ENCODE assay signal across 19 cellular contexts in the genomic region with DNA sequence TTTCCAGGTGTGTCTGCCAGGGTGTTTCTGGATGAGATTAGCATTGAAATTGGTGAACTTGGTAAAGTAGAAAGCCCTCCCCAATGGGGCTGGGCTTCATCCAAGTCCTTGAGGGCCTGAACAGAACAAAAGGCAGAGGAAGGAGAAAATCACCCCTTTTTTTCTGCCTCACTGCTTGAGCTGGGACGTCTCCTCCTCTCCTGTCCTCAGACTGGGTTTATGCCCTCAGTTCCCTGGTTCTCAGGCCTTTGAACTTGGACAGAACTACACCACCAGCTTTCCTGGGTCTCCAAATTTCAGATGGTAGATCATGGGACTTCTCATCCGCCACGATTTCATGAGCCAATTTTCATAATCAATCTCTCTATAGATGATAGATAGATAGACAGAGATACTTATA. TPM values are rescaled to one million over a fixed set of nuclear protein-coding genes. Genes with fewer than 3 reads are reported as not detected.
DNase-seq lines count a peak whose midpoint lies in the region; ATAC-seq and TF ChIP-seq lines count a peak whose summit lies in the region.
"Had no signal": no experiment of that assay in that cellular context is flagged by ENCODE, and none has a peak within 500 bp of the region (broad histone marks: within the 10 kb centered on the region; RNA-seq: fewer than 3 reads in every experiment).

No MANE protein-coding gene starts in this region.

- peak overlapping the region; percentile 22 for H3K27ac Mint-ChIP-seq in activated T-helper 17 cell treated with anti-CD3 and anti-CD28 coated beads, Interleukin-2, amount 50 U/mL, for 72 hours
- H3K27ac Mint-ChIP-seq in memory B cell, result peak overlapping the region; percentile 74
- H3K27ac Mint-ChIP-seq: CD4-positive, alpha-beta memory T cell had no signal

- H3K27me3 ChIP-seq in osteoblast (ENCODE audit: insufficient read depth, low read length) (no peaks in the 10 kb centered on the region), stomach (no peaks in the 10 kb centered on the region)
- H3K27me3 ChIP-seq: BE2C had no signal

- H3K4me1 Mint-ChIP-seq in activated T-helper 17 cell treated with anti-CD3 and anti-CD28 coated beads, Interleukin-2, amount 50 U/mL, for 72 hours, result no peaks in the 10 kb centered on the region
- H3K4me1 Mint-ChIP-seq in memory B cell, result peaks cover 18% of the 10 kb centered on the region
- H3K4me1 Mint-ChIP-seq: CD4-positive, alpha-beta memory T cell had no signal

- H3K36me3 Mint-ChIP-seq in activated T-helper 17 cell treated with anti-CD3 and anti-CD28 coated beads, Interleukin-2, amount 50 U/mL, for 72 hours (ENCODE audit: low read depth), result no peaks in the 10 kb centered on the region
- H3K36me3 Mint-ChIP-seq in memory B cell, result no peaks in the 10 kb centered on the region
- H3K36me3 Mint-ChIP-seq: CD4-positive, alpha-beta memory T cell had no signal

- H4K20me1 ChIP-seq in osteoblast (ENCODE audit: insufficient read depth, low read length), result no peaks in the 10 kb centered on the region

- H3K9me3 ChIP-seq in osteoblast (ENCODE audit: low read depth, low read length) (no peaks in the 10 kb centered on the region), stomach (no peaks in the 10 kb centered on the region)
- H3K9me3 ChIP-seq: A549, BE2C, HAP-1 had no signal

- H3K4me3 Mint-ChIP-seq in activated T-helper 17 cell treated with anti-CD3 and anti-CD28 coated beads, Interleukin-2, amount 50 U/mL, for 72 hours, result no peak overlapping the region
- no peak overlapping the region for H3K4me3 Mint-ChIP-seq in memory B cell
- H3K4me3 Mint-ChIP-seq: CD4-positive, alpha-beta memory T cell had no signal

- H3K27ac ChIP-seq in osteoblast (ENCODE audit: low read depth, low read length) (no peak overlapping the region), stomach (no peak overlapping the region)
- H3K27ac ChIP-seq: C4-2B had no signal

- H3K4me3 ChIP-seq in osteoblast (ENCODE audit: insufficient read depth, low read length) (no peak overlapping the region), stomach (no peak overlapping the region)
- H3K4me3 ChIP-seq: A549, HAP-1 had no signal

- WGBS in stomach, 5 donors, result 58 to 84% (median 66%) methylated on average over 3 of the region's 3 CpGs

- TF ChIP-seq CTCF in osteoblast (IDR thresholded peaks at IDR 0.05; ENCODE audit: extremely low read depth, low read depth, low read length) (no peak), stomach (IDR thresholded peaks at IDR 0.05) (no peak)

- intact Hi-C loops in stomach (cut with DNase I; ENCODE audit: low total_unique reads), result no loop called here

- H3K4me2 ChIP-seq in osteoblast (ENCODE audit: insufficient read depth, low read length), result no peak overlapping the region
- H3K4me2 ChIP-seq: A549 had no signal

- no peaks in the 10 kb centered on the region for H3K9me3 Mint-ChIP-seq in activated T-helper 17 cell treated with anti-CD3 and anti-CD28 coated beads, Interleukin-2, amount 50 U/mL, for 72 hours
- no peaks in the 10 kb centered on the region for H3K9me3 Mint-ChIP-seq in memory B cell
- H3K9me3 Mint-ChIP-seq: CD4-positive, alpha-beta memory T cell had no signal

- H2AFZ ChIP-seq in osteoblast (ENCODE audit: low read length), result no peak overlapping the region

- TF ChIP-seq POLR2A in stomach (IDR thresholded peaks at IDR 0.05), result no peak

- no peak for ATAC-seq in activated T-helper 17 cell treated with anti-CD3 and anti-CD28 coated beads, Interleukin-2, amount 50 U/mL, for 72 hours (replicated peaks)
- ATAC-seq in memory B cell (ENCODE audit: low read depth) (no peak), GM19455 (IDR thresholded peaks at IDR 0.05; ENCODE audit: unreplicated experiment) (no peak), HG03280 (IDR thresholded peaks at IDR 0.05; ENCODE audit: unreplicated experiment) (no peak)
- ATAC-seq: A549 had no signal

- H3K4me1 ChIP-seq in osteoblast (ENCODE audit: insufficient read depth, low read length) (peaks cover 15% of the 10 kb centered on the region), stomach (no peaks in the 10 kb centered on the region)
- H3K4me1 ChIP-seq: BE2C, HAP-1 had no signal

- H3K79me2 ChIP-seq in osteoblast (ENCODE audit: insufficient read depth, low read length), result no peaks in the 10 kb centered on the region

- H3K27me3 Mint-ChIP-seq in activated T-helper 17 cell treated with anti-CD3 and anti-CD28 coated beads, Interleukin-2, amount 50 U/mL, for 72 hours, result peaks cover 6% of the 10 kb centered on the region
- H3K27me3 Mint-ChIP-seq in memory B cell, result no peaks in the 10 kb centered on the region

- no peak for TF ChIP-seq EP300 in stomach (IDR thresholded peaks at IDR 0.05)

- no peak for DNase-seq in memory B cell (ENCODE audit: low spot score in 2 of 2)
- peak; percentile 61 for DNase-seq in osteoblast (ENCODE audit: insufficient read length, low spot score, missing footprints)
- DNase-seq in stomach, result peak; percentile 3
- DNase-seq in NCI-H748 (lab: John Stamatoyannopoulos, UW; ENCODE audit: unreplicated experiment), result no peak
- DNase-seq: BE2C; CD4-positive, alpha-beta memory T cell; DMS153; DMS79 treated with DMSO at 0.1 percent for 48 hours; EL; GOT3; IMR-90 had no signal

- H3K36me3 ChIP-seq in osteoblast (ENCODE audit: insufficient read depth, low read length) (no peaks in the 10 kb centered on the region), stomach (no peaks in the 10 kb centered on the region)
- H3K36me3 ChIP-seq: BE2C, HAP-1 had no signal

RNA-seq across cellular contexts. Expression of a gene that starts 53.7 kb away (rescaled TPM):
- total RNA-seq in activated T-helper 17 cell treated with anti-CD3 and anti-CD28 coated beads, Interleukin-2, amount 50 U/mL, for 72 hours, result 100 to 1,000 TPM in 1 of 2 donors, 10 to 100 TPM in 1; 84.0 to 110 TPM
- total RNA-seq in osteoblast (83.7 and 85.4 TPM in 2 replicates), stomach (100 to 1,000 TPM in 1 of 5 donors, 10 to 100 TPM in 4; 39.1 to 175 (median 45.1) TPM)
- 10 to 100 TPM; 47.8 to 49.6 (median 47.8) TPM for polyA plus RNA-seq in stomach

RNA-seq across cellular contexts. Expression of a gene that starts 59.4 kb away (rescaled TPM):
- not detected for total RNA-seq in activated T-helper 17 cell treated with anti-CD3 and anti-CD28 coated beads, Interleukin-2, amount 50 U/mL, for 72 hours
- total RNA-seq in osteoblast (2.2 and 2.4 TPM in 2 replicates), stomach (1 to 10 TPM in 1 of 5 donors, not detected in 4; 3.5 TPM)
- under 1 TPM; 0.25 to 0.50 (median 0.31) TPM for polyA plus RNA-seq in stomach
- total RNA-seq: CD4-positive, alpha-beta memory T cell; HT-29; IMR-90 had no signal
- polyA plus RNA-seq: AG04450; CD4-positive, alpha-beta memory T cell; IMR-90 had no signal

Comparison
In these comparisons a context has a peak if more than half of its experiments do, and no peak if none do; other contexts are left out.
1. DNase-seq: peak in osteoblast (single experiment) and stomach (single experiment); none in memory B cell (0 of 2) and NCI-H748 (single experiment).